25 cellular contexts compared by ENCODE assay signal in genomic region chr9:128405077-128405779, GRCh38. TPM values are rescaled to one million over a fixed set of nuclear protein-coding genes. Genes with fewer than 3 reads are reported as not detected.
A peak's percentile ranks its signal among the peaks of the same experiment; 100 is the strongest.
DNase-seq lines count a peak whose midpoint lies in the region; ATAC-seq and TF ChIP-seq lines count a peak whose summit lies in the region.
"Had no signal": no experiment of that assay in that cellular context is flagged by ENCODE, and none has a peak within 500 bp of the region (broad histone marks: within the 10 kb centered on the region; RNA-seq: fewer than 3 reads in every experiment).

No MANE protein-coding gene starts in this region.

- H3K9ac ChIP-seq in endodermal cell (ENCODE audit: extremely low read depth, low read length, poor library complexity, severe bottlenecking) = no peak overlapping the region

- H3K9me3 ChIP-seq in WERI-Rb-1 (ENCODE audit: severe bottlenecking) = peaks cover 4% of the 10 kb centered on the region
- no peaks in the 10 kb centered on the region for H3K9me3 ChIP-seq in endodermal cell (ENCODE audit: control insufficient read depth, low read length)
- H3K9me3 ChIP-seq: BLaER1 treated with 17β-estradiol and CSF1 and Interleukin-3, amounts not matched to agents 10 nM and 100 nM; esophagus muscularis mucosa; mucosa of descending colon had no signal

- no peaks in the 10 kb centered on the region for H3K4me1 ChIP-seq in endodermal cell (ENCODE audit: control insufficient read depth, insufficient read depth, low read length)

- no peaks in the 10 kb centered on the region for H3K27me3 ChIP-seq in WERI-Rb-1 (ENCODE audit: insufficient read depth, low read depth, severe bottlenecking)
- peaks cover 48% of the 10 kb centered on the region for H3K27me3 ChIP-seq in endodermal cell (ENCODE audit: control insufficient read depth, insufficient read depth, low read length, poor library complexity, severe bottlenecking)
- H3K27me3 ChIP-seq: BLaER1 treated with 17β-estradiol and CSF1 and Interleukin-3, amounts not matched to agents 10 nM and 100 nM had no signal

- H3K27ac ChIP-seq in WERI-Rb-1 (peak overlapping the region; percentile 46), endodermal cell (ENCODE audit: low read depth, low read length) (peak overlapping the region; percentile 95)
- H3K27ac ChIP-seq: BLaER1 treated with 17β-estradiol and CSF1 and Interleukin-3, amounts not matched to agents 10 nM and 100 nM; esophagus muscularis mucosa; VCaP had no signal

- no peaks in the 10 kb centered on the region for H3K9me3 Mint-ChIP-seq in endodermal cell
- no peaks in the 10 kb centered on the region for H3K9me3 Mint-ChIP-seq in nephron progenitor cell
- H3K9me3 Mint-ChIP-seq in type B pancreatic cell = no peaks in the 10 kb centered on the region
- no peaks in the 10 kb centered on the region for H3K9me3 Mint-ChIP-seq in activated T-helper 17 cell treated with anti-CD3 and anti-CD28 coated beads, Interleukin-2, amount 50 U/mL, for 72 hours
- H3K9me3 Mint-ChIP-seq: activated naive CD4-positive, alpha-beta T cell treated with anti-CD3 and anti-CD28 coated beads, Interleukin-2, amount 50 U/mL, for 24 hours; activated T-helper 1 cell treated with anti-CD3 and anti-CD28 coated beads, Interleukin-12 subunit alpha, Interleukin-12 subunit beta, Interleukin-2, Interleukin-4 antibody, amounts not matched to agents 30 ng/mL and 10 ng/mL and 1 ng/mL, durations not matched to agents 14 hours and 24 hours and 36 hours; nephron; T-helper 2 cell treated with Interferon-gamma antibody and Interleukin-4, amounts not matched to agents 5 μg/mL and 100 μg/mL, for 36 hours had no signal

- no peaks in the 10 kb centered on the region for H3K36me3 Mint-ChIP-seq in endodermal cell (ENCODE audit: low read depth)
- H3K36me3 Mint-ChIP-seq in nephron progenitor cell (ENCODE audit: low read depth) = no peaks in the 10 kb centered on the region
- no peaks in the 10 kb centered on the region for H3K36me3 Mint-ChIP-seq in type B pancreatic cell
- no peaks in the 10 kb centered on the region for H3K36me3 Mint-ChIP-seq in activated T-helper 17 cell treated with anti-CD3 and anti-CD28 coated beads, Interleukin-2, amount 50 U/mL, for 72 hours (ENCODE audit: low read depth)
- H3K36me3 Mint-ChIP-seq: activated CD8-positive, alpha-beta memory T cell treated with anti-CD3 and anti-CD28 coated beads, Interleukin-2, amount 10 ng/mL, durations not matched to agents 7 days and 5 days; activated naive CD4-positive, alpha-beta T cell treated with anti-CD3 and anti-CD28 coated beads, Interleukin-2, amount 50 U/mL, for 24 hours had no signal

- H3K36me3 ChIP-seq in WERI-Rb-1 (no peaks in the 10 kb centered on the region), endodermal cell (ENCODE audit: control insufficient read depth, insufficient read depth, low read length) (no peaks in the 10 kb centered on the region)
- H3K36me3 ChIP-seq: BLaER1 treated with 17β-estradiol and CSF1 and Interleukin-3, amounts not matched to agents 10 nM and 100 nM; esophagus muscularis mucosa had no signal

- ATAC-seq in activated T-helper 17 cell treated with anti-CD3 and anti-CD28 coated beads, Interleukin-2, amount 50 U/mL, for 72 hours (replicated peaks) = no peak
- ATAC-seq in GM21528 (IDR thresholded peaks at IDR 0.05; ENCODE audit: low FRiP score, unreplicated experiment) = no peak
- ATAC-seq: activated CD8-positive, alpha-beta memory T cell treated with anti-CD3 and anti-CD28 coated beads, Interleukin-2, amount 10 ng/mL, durations not matched to agents 7 days and 5 days; mucosa of descending colon had no signal

- TF ChIP-seq CTCF in WERI-Rb-1 (IDR thresholded peaks at IDR 0.05; ENCODE audit: low read depth, low read length) (no peak), endodermal cell (conservative IDR thresholded peaks at IDR 0.05) (no peak), nephron progenitor cell (IDR thresholded peaks at IDR 0.05) (no peak), type B pancreatic cell (conservative IDR thresholded peaks at IDR 0.05) (no peak)

- DNase-seq in WERI-Rb-1 (no peak), endodermal cell (peak; percentile 71), nephron progenitor cell (no peak), type B pancreatic cell (ENCODE audit: extremely low spot score, unreplicated experiment) (peak; percentile 62), NCI-H1694 treated with DMSO at 0.1 percent for 48 hours (lab: John Stamatoyannopoulos, UW) (no peak)
- DNase-seq: activated CD4-positive, alpha-beta T cell treated with anti-CD3 and anti-CD28 coated beads, Interleukin-2, amount 50 U/mL, for 1 hour; activated CD8-positive, alpha-beta memory T cell treated with anti-CD3 and anti-CD28 coated beads, Interleukin-2, amount 10 ng/mL, durations not matched to agents 7 days and 5 days; DND-41; effector CD8-positive, alpha-beta T cell; foreskin melanocyte; HCEC 1CT; mucosa of descending colon; NCI-H1105; NCI-H2081; OCI-M1; stimulated activated CD8-positive, alpha-beta memory T cell treated with anti-CD3 and anti-CD28 coated beads, Interleukin-4, amount 100 ng/mL, for 48 hours had no signal

- H3K27me3 Mint-ChIP-seq in endodermal cell (ENCODE audit: insufficient read depth) = peaks cover 93% of the 10 kb centered on the region
- peaks cover 23% of the 10 kb centered on the region for H3K27me3 Mint-ChIP-seq in nephron progenitor cell (ENCODE audit: low read depth, poor library complexity)
- H3K27me3 Mint-ChIP-seq in type B pancreatic cell = peaks cover 28% of the 10 kb centered on the region
- peaks cover 16% of the 10 kb centered on the region for H3K27me3 Mint-ChIP-seq in activated T-helper 17 cell treated with anti-CD3 and anti-CD28 coated beads, Interleukin-2, amount 50 U/mL, for 72 hours

- H3K4me3 Mint-ChIP-seq in endodermal cell (no peak overlapping the region), nephron progenitor cell (peak overlapping the region; percentile 21), type B pancreatic cell (no peak overlapping the region)
- H3K4me3 Mint-ChIP-seq in activated T-helper 17 cell treated with anti-CD3 and anti-CD28 coated beads, Interleukin-2, amount 50 U/mL, for 72 hours = no peak overlapping the region
- H3K4me3 Mint-ChIP-seq: activated CD8-positive, alpha-beta memory T cell treated with anti-CD3 and anti-CD28 coated beads, Interleukin-2, amount 10 ng/mL, durations not matched to agents 7 days and 5 days; activated naive CD4-positive, alpha-beta T cell treated with anti-CD3 and anti-CD28 coated beads, Interleukin-2, amount 50 U/mL, for 24 hours; activated T-helper 1 cell treated with anti-CD3 and anti-CD28 coated beads, Interleukin-12 subunit alpha, Interleukin-12 subunit beta, Interleukin-2, Interleukin-4 antibody, amounts not matched to agents 30 ng/mL and 10 ng/mL and 1 ng/mL, durations not matched to agents 14 hours and 24 hours and 36 hours; nephron; T-helper 2 cell treated with Interferon-gamma antibody and Interleukin-4, amounts not matched to agents 5 μg/mL and 100 μg/mL, for 36 hours had no signal

- H3K4me3 ChIP-seq in WERI-Rb-1 (ENCODE audit: low read depth, low read length) (no peak overlapping the region), endodermal cell (ENCODE audit: low read length) (no peak overlapping the region)
- H3K4me3 ChIP-seq: BLaER1 treated with 17β-estradiol and CSF1 and Interleukin-3, amounts not matched to agents 10 nM and 100 nM; esophagus muscularis mucosa; mucosa of descending colon had no signal

- WGBS in endodermal cell (ENCODE audit: insufficient coverage in 1 of 2, insufficient read length in 1 of 2), 2 experiments = 62 to 65% methylated on average over 9 to 18 of the region's 20 CpGs

- peak overlapping the region; percentile 55 for H3K27ac Mint-ChIP-seq in endodermal cell
- peak overlapping the region; percentile 49 for H3K27ac Mint-ChIP-seq in nephron progenitor cell
- peak overlapping the region; percentile 50 for H3K27ac Mint-ChIP-seq in type B pancreatic cell
- no peak overlapping the region for H3K27ac Mint-ChIP-seq in activated T-helper 17 cell treated with anti-CD3 and anti-CD28 coated beads, Interleukin-2, amount 50 U/mL, for 72 hours
- H3K27ac Mint-ChIP-seq: activated CD8-positive, alpha-beta memory T cell treated with anti-CD3 and anti-CD28 coated beads, Interleukin-2, amount 10 ng/mL, durations not matched to agents 7 days and 5 days; activated naive CD4-positive, alpha-beta T cell treated with anti-CD3 and anti-CD28 coated beads, Interleukin-2, amount 50 U/mL, for 24 hours; activated T-helper 1 cell treated with anti-CD3 and anti-CD28 coated beads, Interleukin-12 subunit alpha, Interleukin-12 subunit beta, Interleukin-2, Interleukin-4 antibody, amounts not matched to agents 30 ng/mL and 10 ng/mL and 1 ng/mL, durations not matched to agents 14 hours and 24 hours and 36 hours; nephron; T-helper 2 cell treated with Interferon-gamma antibody and Interleukin-4, amounts not matched to agents 5 μg/mL and 100 μg/mL, for 36 hours had no signal

- peaks cover 10% of the 10 kb centered on the region for H3K4me1 Mint-ChIP-seq in endodermal cell
- peaks cover 42% of the 10 kb centered on the region for H3K4me1 Mint-ChIP-seq in nephron progenitor cell
- peaks cover 21% of the 10 kb centered on the region for H3K4me1 Mint-ChIP-seq in type B pancreatic cell (ENCODE audit: unreplicated experiment)
- H3K4me1 Mint-ChIP-seq in activated T-helper 17 cell treated with anti-CD3 and anti-CD28 coated beads, Interleukin-2, amount 50 U/mL, for 72 hours = no peaks in the 10 kb centered on the region
- H3K4me1 Mint-ChIP-seq: activated CD8-positive, alpha-beta memory T cell treated with anti-CD3 and anti-CD28 coated beads, Interleukin-2, amount 10 ng/mL, durations not matched to agents 7 days and 5 days; activated naive CD4-positive, alpha-beta T cell treated with anti-CD3 and anti-CD28 coated beads, Interleukin-2, amount 50 U/mL, for 24 hours had no signal

RNA-seq across cellular contexts. Expression of gene CERCAM, which starts 15.4 kb away (rescaled TPM):
- 10 to 100 TPM; 18.5 to 26.5 TPM for total RNA-seq in endodermal cell
- 51.5 TPM for polyA plus RNA-seq in endodermal cell (2013, experiment 1 of 2)
- polyA plus RNA-seq in endodermal cell (2013, experiment 2 of 2) = 53.6 TPM
- 47.3 and 60.8 TPM in 2 replicates for total RNA-seq in type B pancreatic cell (ENCODE audit: low replicate concordance)
- total RNA-seq in activated T-helper 17 cell treated with anti-CD3 and anti-CD28 coated beads, Interleukin-2, amount 50 U/mL, for 72 hours = 1 to 10 TPM in 1 of 2 donors, under 1 TPM in 1; 0.56 to 1.7 TPM

RNA-seq across cellular contexts. Expression of gene URM1, which starts 34.1 kb away (rescaled TPM):
- total RNA-seq in endodermal cell = 10 to 100 TPM; 51.5 to 60.4 TPM
- 46.9 TPM for polyA plus RNA-seq in endodermal cell (2013, experiment 1 of 2)
- 45.0 TPM for polyA plus RNA-seq in endodermal cell (2013, experiment 2 of 2)
- 56.1 and 60.3 TPM in 2 replicates for total RNA-seq in type B pancreatic cell (ENCODE audit: low replicate concordance)
- 10 to 100 TPM; 41.4 to 83.5 TPM for total RNA-seq in activated T-helper 17 cell treated with anti-CD3 and anti-CD28 coated beads, Interleukin-2, amount 50 U/mL, for 72 hours

RNA-seq across cellular contexts. Expression of gene ODF2, which starts 50.6 kb away (rescaled TPM):
- total RNA-seq in endodermal cell = 10 to 100 TPM; 34.5 to 48.7 TPM
- 60.4 TPM for polyA plus RNA-seq in endodermal cell (2013, experiment 1 of 2)
- 57.4 TPM for polyA plus RNA-seq in endodermal cell (2013, experiment 2 of 2)
- total RNA-seq in type B pancreatic cell (ENCODE audit: low replicate concordance) = 38.2 and 59.1 TPM in 2 replicates
- total RNA-seq in activated T-helper 17 cell treated with anti-CD3 and anti-CD28 coated beads, Interleukin-2, amount 50 U/mL, for 72 hours = 10 to 100 TPM; 49.4 to 66.2 TPM

Comparison
In these comparisons a context has a peak if more than half of its experiments do, and no peak if none do; other contexts are left out.
1. DNase-seq: peak in endodermal cell (single experiment) and type B pancreatic cell (single experiment); none in WERI-Rb-1 (single experiment), nephron progenitor cell (single experiment) and NCI-H1694 treated with DMSO at 0.1 percent for 48 hours (single experiment).
2. RNA of gene CERCAM, which starts 15.4 kb away (total RNA-seq): 47.3 to 60.8 TPM in type B pancreatic cell and 18.5 to 26.5 TPM in endodermal cell; 0.56 to 1.7 TPM in activated T-helper 17 cell treated with anti-CD3 and anti-CD28 coated beads, Interleukin-2, amount 50 U/mL, for 72 hours; every median in the first group is over 4 times any median in the second.